ENCODE assay signal across 10 cellular contexts in the genomic region with DNA sequence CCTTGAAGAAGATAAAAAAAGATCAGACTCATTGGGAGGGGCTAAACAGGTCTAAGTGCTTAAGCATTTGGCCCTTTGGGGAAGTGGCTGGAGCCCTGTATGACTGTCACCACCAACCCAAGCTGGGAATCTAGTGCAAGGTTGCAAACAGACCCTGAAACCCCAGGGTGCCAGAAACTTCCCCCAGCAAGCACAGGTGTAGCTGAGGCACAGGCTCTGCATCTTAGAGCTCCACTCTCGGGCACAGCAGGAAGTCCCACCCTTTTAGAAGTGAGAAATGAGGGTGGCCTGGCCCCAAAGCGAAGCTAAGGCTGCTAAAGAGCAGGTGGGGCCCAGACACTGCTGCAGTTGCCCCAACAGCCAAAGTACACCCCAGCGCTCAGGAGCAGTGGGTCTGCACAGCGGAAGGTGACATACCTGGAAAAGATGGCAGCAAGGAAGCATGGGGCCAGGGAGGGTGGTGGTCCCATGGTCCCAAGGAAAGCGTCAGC. TPM values are rescaled to one million over a fixed set of nuclear protein-coding genes. Genes with fewer than 3 reads are reported as not detected.
DNase-seq lines count a peak whose midpoint lies in the region; ATAC-seq and TF ChIP-seq lines count a peak whose summit lies in the region.
"Had no signal": no experiment of that assay in that cellular context is flagged by ENCODE, and none has a peak within 500 bp of the region (broad histone marks: within the 10 kb centered on the region; RNA-seq: fewer than 3 reads in every experiment).

No MANE protein-coding gene starts in this region.

- DNase-seq in activated CD4-positive, alpha-beta T cell treated with anti-CD3 and anti-CD28 coated beads for 36 hours: peak; percentile 26
- no peak for DNase-seq in activated CD4-positive, alpha-beta T cell treated with anti-CD3 and anti-CD28 coated beads for 4 hours
- DNase-seq in OCI-LY7 (ENCODE audit: low spot score) (peak; percentile 69), spleen (no peak), DMS 273 (lab: John Stamatoyannopoulos, UW; ENCODE audit: unreplicated experiment) (no peak), caudate nucleus (lab: John Stamatoyannopoulos, UW) (no peak)

- no TSS peak for BruUV-seq in OCI-LY7 (replicated peaks; lab: Mats Ljungman, UMichigan)

- H3K9me3 ChIP-seq in OCI-LY7 (ENCODE audit: low read length) (no peaks in the 10 kb centered on the region), spleen (no peaks in the 10 kb centered on the region)
- H3K9me3 ChIP-seq: A549, SJSA1 had no signal

- H3K9me3 Mint-ChIP-seq in activated CD4-positive, alpha-beta T cell treated with anti-CD3 and anti-CD28 coated beads for 36 hours (ENCODE audit: low read depth): no peaks in the 10 kb centered on the region

- TF ChIP-seq CTCF in OCI-LY7 (conservative IDR thresholded peaks at IDR 0.05; ENCODE audit: low read length) (no peak), spleen (IDR thresholded peaks at IDR 0.05 in 8 of 11, conservative IDR thresholded peaks at IDR 0.05 in 3 of 11) (no peak)

- no peaks in the 10 kb centered on the region for H3K27me3 Mint-ChIP-seq in activated CD4-positive, alpha-beta T cell treated with anti-CD3 and anti-CD28 coated beads for 36 hours

- peak overlapping the region; percentile 13; the same call in 1 of the 2 replicates for H2AFZ ChIP-seq in OCI-LY7 (ENCODE audit: low read length)

- H3K4me1 ChIP-seq in OCI-LY7 (ENCODE audit: insufficient read depth, low read length, poor library complexity, severe bottlenecking) (peaks cover 20% of the 10 kb centered on the region), spleen (peaks cover 0 to 42% (median 25%) of the 10 kb centered on the region in 6 donors)

- H3K27me3 ChIP-seq in spleen (replicated peaks in 1 of 7): no peaks in the 10 kb centered on the region

- H3K79me2 ChIP-seq in OCI-LY7 (ENCODE audit: insufficient read depth, low read depth, low read length): no peaks in the 10 kb centered on the region

- CTCF ChIA-PET in activated CD4-positive, alpha-beta T cell treated with anti-CD3 and anti-CD28 coated beads for 36 hours (lab: Charles Lee): interaction anchor here (0.7 to 1.7 kb wide), 2 partner anchors 9 to 516 kb away, joined by 3 to 5 read pairs; partner anchors contain the start of gene NUDT8
- CTCF ChIA-PET in OCI-LY7 (lab: Charles Lee; ENCODE audit: unreplicated experiment): no interaction called here

- TF ChIP-seq POLR2A in spleen (IDR thresholded peaks at IDR 0.05): no peak

- 65 to 84% (median 67%) methylated on average over 5 of the region's 5 CpGs for WGBS in spleen, 5 donors

- H3K4me3 Mint-ChIP-seq in activated CD4-positive, alpha-beta T cell treated with anti-CD3 and anti-CD28 coated beads for 36 hours: no peak overlapping the region

- peak overlapping the region; percentile 22; the same call in 1 of the 2 replicates for H3K4me2 ChIP-seq in OCI-LY7 (ENCODE audit: low read length)

- H3K4me1 Mint-ChIP-seq in activated CD4-positive, alpha-beta T cell treated with anti-CD3 and anti-CD28 coated beads for 36 hours: peaks cover 16% of the 10 kb centered on the region

- no peaks in the 10 kb centered on the region for H3K36me3 Mint-ChIP-seq in activated CD4-positive, alpha-beta T cell treated with anti-CD3 and anti-CD28 coated beads for 36 hours (ENCODE audit: low read depth)

- POLR2A ChIA-PET in activated CD4-positive, alpha-beta T cell treated with anti-CD3 and anti-CD28 coated beads for 36 hours (lab: Charles Lee): no interaction called here
- POLR2A ChIA-PET in OCI-LY7 (lab: Charles Lee): interaction anchor here (0.6 to 1.2 kb wide), 2 partner anchors 9 to 513 kb away, joined by 3 read pairs; no protein-coding TSS in a partner anchor

- H3K4me3 ChIP-seq in OCI-LY7 (ENCODE audit: low read depth, low read length, poor library complexity, severe bottlenecking) (no peak overlapping the region), spleen (no peak overlapping the region)
- H3K4me3 ChIP-seq: A549, SJSA1 had no signal

- H4K20me1 ChIP-seq in OCI-LY7 (ENCODE audit: insufficient read depth, low read length): no peaks in the 10 kb centered on the region

- no peaks in the 10 kb centered on the region for H3K36me3 ChIP-seq in OCI-LY7 (ENCODE audit: insufficient read depth, low read length)
- no peaks in the 10 kb centered on the region for H3K36me3 ChIP-seq in spleen
- H3K36me3 ChIP-seq: SJSA1 had no signal

- intact Hi-C loops in activated CD4-positive, alpha-beta T cell treated with anti-CD3 and anti-CD28 coated beads for 36 hours (cut with DNase I, micrococcal nuclease): no loop called here
- intact Hi-C loops in OCI-LY7 (cut with micrococcal nuclease; ENCODE audit: unreplicated experiment) (no loop called here), spleen (cut with DNase I; ENCODE audit: low total_unique reads) (no loop called here)

- H3K27ac Mint-ChIP-seq in activated CD4-positive, alpha-beta T cell treated with anti-CD3 and anti-CD28 coated beads for 36 hours: no peak overlapping the region

- no peak for ATAC-seq in activated CD4-positive, alpha-beta T cell treated with anti-CD3 and anti-CD28 coated beads for 36 hours
- ATAC-seq in HG02798 (IDR thresholded peaks at IDR 0.05; ENCODE audit: poor library complexity, unreplicated experiment) (peak; percentile 76), GM19328 (IDR thresholded peaks at IDR 0.05; ENCODE audit: unreplicated experiment) (no peak)
- ATAC-seq: A549 had no signal

- H3K9me2 ChIP-seq in OCI-LY7 (ENCODE audit: insufficient read depth, low read length): no peaks in the 10 kb centered on the region

- H3K27ac ChIP-seq in OCI-LY7 (ENCODE audit: low read depth, low read length, poor library complexity, severe bottlenecking) (no peak overlapping the region), spleen (peak overlapping the region in 5 of 8 donors; percentile 3 to 63 (median 35)), caudate nucleus (ENCODE audit: low read depth, low read length) (no peak overlapping the region)
- H3K27ac ChIP-seq: SJSA1 had no signal

RNA-seq across cellular contexts. Expression of gene KDM2A, which starts 5.8 kb away (rescaled TPM):
- total RNA-seq in activated CD4-positive, alpha-beta T cell treated with anti-CD3 and anti-CD28 coated beads for 36 hours: 10 to 100 TPM; 74.8 to 89.7 TPM
- total RNA-seq in OCI-LY7 (2014; rRNA removed; shearing (Covaris generic)): 25.4 and 31.7 TPM in 2 replicates
- total RNA-seq in OCI-LY7 (2022) (62.5 and 66.2 TPM in 2 replicates), spleen (100 to 1,000 TPM in 6 of 7 donors, 10 to 100 TPM in 1; 96.0 to 149 (median 130) TPM)
- polyA plus RNA-seq in spleen: 10 to 100 TPM; 18.5 to 36.2 (median 28.9) TPM

RNA-seq across cellular contexts. Expression of gene RHOD, which starts 56.6 kb away (rescaled TPM):
- total RNA-seq in activated CD4-positive, alpha-beta T cell treated with anti-CD3 and anti-CD28 coated beads for 36 hours: under 1 TPM; 0.47 to 0.78 TPM
- not detected in 2 replicates for total RNA-seq in OCI-LY7 (2014; rRNA removed; shearing (Covaris generic))
- total RNA-seq in OCI-LY7 (2022): not detected in 2 replicates
- total RNA-seq in spleen: 1 to 10 TPM; 1.3 to 6.4 (median 2.2) TPM
- polyA plus RNA-seq in spleen: 1 to 10 TPM; 3.1 to 3.6 (median 3.5) TPM
- total RNA-seq: SJSA1 had no signal

Comparison
In these comparisons a context has a peak if more than half of its experiments do, and no peak if none do; other contexts are left out.
1. DNase-seq: peak in activated CD4-positive, alpha-beta T cell treated with anti-CD3 and anti-CD28 coated beads for 36 hours (single experiment) and OCI-LY7 (single experiment); none in activated CD4-positive, alpha-beta T cell treated with anti-CD3 and anti-CD28 coated beads for 4 hours (0 of 2), spleen (single experiment), DMS 273 (single experiment) and caudate nucleus (0 of 61).
2. H3K27ac ChIP-seq: peak in spleen (5 of 8); none in OCI-LY7 (single experiment) and caudate nucleus (single experiment).